ENCODE assay signal across 15 cellular contexts in the genomic region with DNA sequence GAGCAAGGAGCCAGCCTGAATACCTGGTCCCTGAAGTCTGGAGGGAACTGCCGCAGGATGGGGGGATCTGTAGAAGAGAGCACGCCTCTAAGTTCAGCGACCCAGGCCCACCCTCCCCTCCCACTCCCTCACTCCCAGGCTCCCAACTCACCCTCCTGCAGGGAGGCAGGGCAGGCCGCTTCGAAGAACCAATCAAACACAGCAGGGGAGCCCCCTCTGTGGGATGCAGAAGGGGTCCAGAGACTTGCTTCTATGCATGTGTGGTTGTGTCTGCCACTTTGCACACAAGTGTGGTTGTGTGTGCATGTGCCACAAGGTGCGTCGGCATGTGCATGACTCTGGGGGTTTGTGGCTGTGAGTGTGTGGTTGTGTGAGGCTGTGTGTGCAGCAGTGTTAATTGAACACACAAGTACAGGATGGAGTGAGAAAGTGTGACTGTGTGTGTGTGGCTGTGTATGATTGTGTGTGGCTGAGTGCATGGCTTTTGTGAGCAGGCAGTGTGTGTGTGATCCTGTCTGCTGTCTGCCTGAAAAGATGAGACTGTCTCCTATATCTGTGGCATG. TPM values are rescaled to one million over a fixed set of nuclear protein-coding genes. Genes with fewer than 3 reads are reported as not detected.
A peak's percentile ranks its signal among the peaks of the same experiment; 100 is the strongest.
DNase-seq lines count a peak whose midpoint lies in the region; ATAC-seq and TF ChIP-seq lines count a peak whose summit lies in the region.
"Had no signal": no experiment of that assay in that cellular context is flagged by ENCODE, and none has a peak within 500 bp of the region (broad histone marks: within the 10 kb centered on the region; RNA-seq: fewer than 3 reads in every experiment).

No MANE protein-coding gene starts in this region.

- no peak for TF ChIP-seq CTCF in glutamatergic neuron (IDR thresholded peaks at IDR 0.05; ENCODE audit: partially characterized antibody, unreplicated experiment)

- no peaks in the 10 kb centered on the region for H3K27me3 Mint-ChIP-seq in activated naive CD4-positive, alpha-beta T cell treated with anti-CD3 and anti-CD28 coated beads, Interleukin-2, amount 50 U/mL, for 24 hours
- H3K27me3 Mint-ChIP-seq in activated T-helper 17 cell treated with anti-CD3 and anti-CD28 coated beads, Interleukin-2, amount 50 U/mL, for 72 hours: no peaks in the 10 kb centered on the region
- no peaks in the 10 kb centered on the region for H3K27me3 Mint-ChIP-seq in stimulated activated memory B cell treated with anti-CD40 and anti-IgM and Interleukin-4, amounts not matched to agents 10 μg/mL and 1 μg/mL and 100 μg/mL, for 72 hours
- peaks cover 1% of the 10 kb centered on the region for H3K27me3 Mint-ChIP-seq in glutamatergic neuron (ENCODE audit: unreplicated experiment)

- peaks cover 41% of the 10 kb centered on the region for H3K4me1 Mint-ChIP-seq in activated naive CD4-positive, alpha-beta T cell treated with anti-CD3 and anti-CD28 coated beads, Interleukin-2, amount 50 U/mL, for 24 hours
- H3K4me1 Mint-ChIP-seq in activated T-helper 17 cell treated with anti-CD3 and anti-CD28 coated beads, Interleukin-2, amount 50 U/mL, for 72 hours: peaks cover 17% of the 10 kb centered on the region
- H3K4me1 Mint-ChIP-seq in stimulated activated memory B cell treated with anti-CD40 and anti-IgM and Interleukin-4, amounts not matched to agents 10 μg/mL and 1 μg/mL and 100 μg/mL, for 72 hours: peaks cover 42% of the 10 kb centered on the region
- H3K4me1 Mint-ChIP-seq in glutamatergic neuron (ENCODE audit: low read depth, unreplicated experiment): no peaks in the 10 kb centered on the region

- peak overlapping the region; percentile 92 for H3K27ac Mint-ChIP-seq in activated naive CD4-positive, alpha-beta T cell treated with anti-CD3 and anti-CD28 coated beads, Interleukin-2, amount 50 U/mL, for 24 hours
- H3K27ac Mint-ChIP-seq in activated T-helper 17 cell treated with anti-CD3 and anti-CD28 coated beads, Interleukin-2, amount 50 U/mL, for 72 hours: peak overlapping the region; percentile 89
- H3K27ac Mint-ChIP-seq in stimulated activated memory B cell treated with anti-CD40 and anti-IgM and Interleukin-4, amounts not matched to agents 10 μg/mL and 1 μg/mL and 100 μg/mL, for 72 hours: peak overlapping the region; percentile 97
- no peak overlapping the region for H3K27ac Mint-ChIP-seq in glutamatergic neuron (ENCODE audit: unreplicated experiment)
- H3K27ac Mint-ChIP-seq: nephron progenitor cell had no signal

- ATAC-seq in activated T-helper 17 cell treated with anti-CD3 and anti-CD28 coated beads, Interleukin-2, amount 50 U/mL, for 72 hours (replicated peaks): no peak
- no peak for ATAC-seq in stimulated activated memory B cell treated with anti-CD40 and anti-IgM and Interleukin-4, amounts not matched to agents 10 μg/mL and 1 μg/mL and 100 μg/mL, for 72 hours

- H3K9me3 Mint-ChIP-seq in activated naive CD4-positive, alpha-beta T cell treated with anti-CD3 and anti-CD28 coated beads, Interleukin-2, amount 50 U/mL, for 24 hours: no peaks in the 10 kb centered on the region
- no peaks in the 10 kb centered on the region for H3K9me3 Mint-ChIP-seq in activated T-helper 17 cell treated with anti-CD3 and anti-CD28 coated beads, Interleukin-2, amount 50 U/mL, for 72 hours
- no peaks in the 10 kb centered on the region for H3K9me3 Mint-ChIP-seq in stimulated activated memory B cell treated with anti-CD40 and anti-IgM and Interleukin-4, amounts not matched to agents 10 μg/mL and 1 μg/mL and 100 μg/mL, for 72 hours
- H3K9me3 Mint-ChIP-seq in glutamatergic neuron (ENCODE audit: unreplicated experiment): no peaks in the 10 kb centered on the region
- H3K9me3 Mint-ChIP-seq: nephron progenitor cell had no signal

- no peaks in the 10 kb centered on the region for H3K36me3 Mint-ChIP-seq in activated naive CD4-positive, alpha-beta T cell treated with anti-CD3 and anti-CD28 coated beads, Interleukin-2, amount 50 U/mL, for 24 hours
- peaks cover 16% of the 10 kb centered on the region for H3K36me3 Mint-ChIP-seq in activated T-helper 17 cell treated with anti-CD3 and anti-CD28 coated beads, Interleukin-2, amount 50 U/mL, for 72 hours (ENCODE audit: low read depth)
- H3K36me3 Mint-ChIP-seq in stimulated activated memory B cell treated with anti-CD40 and anti-IgM and Interleukin-4, amounts not matched to agents 10 μg/mL and 1 μg/mL and 100 μg/mL, for 72 hours: peaks cover 8% of the 10 kb centered on the region
- H3K36me3 Mint-ChIP-seq in glutamatergic neuron (ENCODE audit: unreplicated experiment): no peaks in the 10 kb centered on the region

- DNase-seq in activated naive CD4-positive, alpha-beta T cell treated with Interleukin-2 at 50 U/mL for 16 hours: no peak
- DNase-seq in glutamatergic neuron: no peak
- DNase-seq in A172 (ENCODE audit: low spot score): no peak
- DNase-seq: anterior cingulate cortex; dermis blood vessel endothelial cell; hippocampal formation; left ventricle myocardium inferior; NCI-H2081; NCI-H748 treated with DMSO at 0.1 percent for 48 hours; nephron progenitor cell; stimulated activated CD4-positive, alpha-beta T cell treated with anti-CD3 and anti-CD28 coated beads, Interleukin-4, amount 100 ng/mL, for 1 hour had no signal

- peak overlapping the region; percentile 96 for H3K4me3 Mint-ChIP-seq in activated naive CD4-positive, alpha-beta T cell treated with anti-CD3 and anti-CD28 coated beads, Interleukin-2, amount 50 U/mL, for 24 hours
- H3K4me3 Mint-ChIP-seq in activated T-helper 17 cell treated with anti-CD3 and anti-CD28 coated beads, Interleukin-2, amount 50 U/mL, for 72 hours: peak overlapping the region; percentile 80
- peak overlapping the region; percentile 31 for H3K4me3 Mint-ChIP-seq in stimulated activated memory B cell treated with anti-CD40 and anti-IgM and Interleukin-4, amounts not matched to agents 10 μg/mL and 1 μg/mL and 100 μg/mL, for 72 hours
- no peak overlapping the region for H3K4me3 Mint-ChIP-seq in glutamatergic neuron (ENCODE audit: unreplicated experiment)
- H3K4me3 Mint-ChIP-seq: nephron progenitor cell had no signal

RNA-seq across cellular contexts. Expression of gene DENND1C, which starts 1.7 kb away (rescaled TPM):
- total RNA-seq in activated T-helper 17 cell treated with anti-CD3 and anti-CD28 coated beads, Interleukin-2, amount 50 U/mL, for 72 hours: 10 to 100 TPM; 64.3 to 73.2 TPM
- not detected for total RNA-seq in glutamatergic neuron (ENCODE audit: unreplicated experiment)
- total RNA-seq in A172 (2014; rRNA removed; shearing (Covaris generic)): 0.17 TPM in 1 of 2 replicates, not detected in the other
- total RNA-seq: dermis blood vessel endothelial cell, M059J had no signal

RNA-seq across cellular contexts. Expression of gene CRB3, which starts 15.8 kb away (rescaled TPM):
- total RNA-seq in activated T-helper 17 cell treated with anti-CD3 and anti-CD28 coated beads, Interleukin-2, amount 50 U/mL, for 72 hours: 1 to 10 TPM in 1 of 2 donors, not detected in 1; 2.2 TPM
- not detected for total RNA-seq in glutamatergic neuron (ENCODE audit: unreplicated experiment)
- not detected in 2 replicates for total RNA-seq in A172 (2014; rRNA removed; shearing (Covaris generic))
- total RNA-seq: dermis blood vessel endothelial cell, left ventricle myocardium inferior had no signal

RNA-seq across cellular contexts. Expression of gene SLC25A23, which starts 20.3 kb away (rescaled TPM):
- total RNA-seq in activated T-helper 17 cell treated with anti-CD3 and anti-CD28 coated beads, Interleukin-2, amount 50 U/mL, for 72 hours: 1 to 10 TPM; 7.8 to 7.9 TPM
- 30.2 TPM for total RNA-seq in glutamatergic neuron (ENCODE audit: unreplicated experiment)
- 65.8 and 105 TPM in 2 replicates for total RNA-seq in A172 (2014; rRNA removed; shearing (Covaris generic))

RNA-seq across cellular contexts. Expression of gene TUBB4A, which starts 22.2 kb away (rescaled TPM):
- total RNA-seq in activated T-helper 17 cell treated with anti-CD3 and anti-CD28 coated beads, Interleukin-2, amount 50 U/mL, for 72 hours: 1 to 10 TPM; 2.6 to 2.7 TPM
- total RNA-seq in glutamatergic neuron (ENCODE audit: unreplicated experiment): 225 TPM
- 9.1 and 12.6 TPM in 2 replicates for total RNA-seq in A172 (2014; rRNA removed; shearing (Covaris generic))
- total RNA-seq: dermis blood vessel endothelial cell had no signal

RNA-seq across cellular contexts. Expression of gene SLC25A41, which starts 46.4 kb away (rescaled TPM):
- total RNA-seq in activated T-helper 17 cell treated with anti-CD3 and anti-CD28 coated beads, Interleukin-2, amount 50 U/mL, for 72 hours: not detected
- total RNA-seq in glutamatergic neuron (ENCODE audit: unreplicated experiment): 0.29 TPM
- total RNA-seq in A172 (2014; rRNA removed; shearing (Covaris generic)): 1.7 TPM in 1 of 2 replicates, not detected in the other
- total RNA-seq: dermis blood vessel endothelial cell, M059J had no signal

Comparison
In these comparisons a context has a peak if more than half of its experiments do, and no peak if none do; other contexts are left out.
1. RNA of gene DENND1C, which starts 1.7 kb away (total RNA-seq): 64.3 to 73.2 TPM in activated T-helper 17 cell treated with anti-CD3 and anti-CD28 coated beads, Interleukin-2, amount 50 U/mL, for 72 hours; not detected in glutamatergic neuron (single experiment) and 0.17 TPM in A172; every median in the first group is over 10 times any median in the second.